In genomic region chr1:148522561-148523204, GRCh38 we compare ENCODE assay signal across 1 cellular context.
TF ChIP-seq lines count a peak whose summit lies in the region.

No MANE protein-coding gene starts in this region.

TF ChIP-seq in K562, 482 proteins besides CTCF, POLR2A, EP300 and RAD21 (continued from another document and continues in another):
- TF ChIP-seq ZNF318 (IDR thresholded peaks at IDR 0.05; ENCODE audit: borderline replicate concordance in 1 of 2, low read depth in 1 of 2) = peak in 1 of 2 experiments; percentile 98; a peak in 2 of 4 replicates
- TF ChIP-seq MYC (IDR thresholded peaks at IDR 0.05; ENCODE audit: low read depth, low read length) = peak; percentile 48
- TF ChIP-seq MYC (CRISPR knock-in tag; IDR thresholded peaks at IDR 0.05; ENCODE audit: borderline replicate concordance, low read depth) = peak; percentile 93; the same call in 1 of the 2 replicates
- peak; percentile 68; the same call in 1 of the 2 replicates for TF ChIP-seq ATF6 (CRISPR knock-in tag; IDR thresholded peaks at IDR 0.05)
- TF ChIP-seq HDAC2 (IDR thresholded peaks at IDR 0.05) = peak; percentile 60; the same call in 1 of the 2 replicates
- peak; percentile 82; the same call in 1 of the 2 replicates for TF ChIP-seq E2F5 (CRISPR knock-in tag; IDR thresholded peaks at IDR 0.05)
- TF ChIP-seq PRDM10 (IDR thresholded peaks at IDR 0.05; ENCODE audit: partially characterized antibody) = peak; percentile 67
- TF ChIP-seq POLR2H (tag; IDR thresholded peaks at IDR 0.05; ENCODE audit: low read depth) = peak; percentile 99
- TF ChIP-seq CBX5 (IDR thresholded peaks at IDR 0.05; ENCODE audit: borderline replicate concordance, low read depth) = peak; percentile 67
- TF ChIP-seq ZNF655 (CRISPR knock-in tag; IDR thresholded peaks at IDR 0.05) = peak; percentile 97
- peak; percentile 69 for TF ChIP-seq EP400 (IDR thresholded peaks at IDR 0.05)
- peak; percentile 82 for TF ChIP-seq KLF6 (CRISPR knock-in tag; IDR thresholded peaks at IDR 0.05; ENCODE audit: borderline replicate concordance)
- peak; percentile 93 to 99 for TF ChIP-seq SIN3A (IDR thresholded peaks at IDR 0.05; ENCODE audit: borderline replicate concordance in 2 of 2, control insufficient read depth in 1 of 2, low read depth in 2 of 2, low read length in 2 of 2)
- peak; percentile 94 for TF ChIP-seq TGIF2 (CRISPR knock-in tag; IDR thresholded peaks at IDR 0.05)
- TF ChIP-seq DEAF1 (CRISPR knock-in tag; IDR thresholded peaks at IDR 0.05) = peak; percentile 97
- TF ChIP-seq HMG20B (CRISPR knock-in tag; IDR thresholded peaks at IDR 0.05) = peak; percentile 99
- TF ChIP-seq HNRNPUL1 (IDR thresholded peaks at IDR 0.05; ENCODE audit: low read length) = peak; percentile 97
- TF ChIP-seq ZBTB1 (CRISPR knock-in tag; IDR thresholded peaks at IDR 0.05; ENCODE audit: borderline replicate concordance, low read depth) = peak; percentile 91
- peak; percentile 100 for TF ChIP-seq ZBTB26 (CRISPR knock-in tag; IDR thresholded peaks at IDR 0.05)
- TF ChIP-seq ZNF57 (CRISPR knock-in tag; IDR thresholded peaks at IDR 0.05) = peak; percentile 97
- TF ChIP-seq AFF1 (IDR thresholded peaks at IDR 0.05; ENCODE audit: low read depth in 1 of 2, partially characterized antibody in 2 of 2) = peak; percentile 85 to 98
- peak; percentile 51 for TF ChIP-seq ZNF398 (CRISPR knock-in tag; IDR thresholded peaks at IDR 0.05)
- TF ChIP-seq SMAD4 (CRISPR knock-in tag; conservative IDR thresholded peaks at IDR 0.05) = peak; percentile 76
- peak; percentile 98 for TF ChIP-seq GTF2F1 (IDR thresholded peaks at IDR 0.05; ENCODE audit: low read depth, low read length)
- peak; percentile 100 for TF ChIP-seq HOXB6 (CRISPR knock-in tag; IDR thresholded peaks at IDR 0.05; ENCODE audit: borderline replicate concordance)
